ENCODE assay signal across 14 cellular contexts in the genomic region with DNA sequence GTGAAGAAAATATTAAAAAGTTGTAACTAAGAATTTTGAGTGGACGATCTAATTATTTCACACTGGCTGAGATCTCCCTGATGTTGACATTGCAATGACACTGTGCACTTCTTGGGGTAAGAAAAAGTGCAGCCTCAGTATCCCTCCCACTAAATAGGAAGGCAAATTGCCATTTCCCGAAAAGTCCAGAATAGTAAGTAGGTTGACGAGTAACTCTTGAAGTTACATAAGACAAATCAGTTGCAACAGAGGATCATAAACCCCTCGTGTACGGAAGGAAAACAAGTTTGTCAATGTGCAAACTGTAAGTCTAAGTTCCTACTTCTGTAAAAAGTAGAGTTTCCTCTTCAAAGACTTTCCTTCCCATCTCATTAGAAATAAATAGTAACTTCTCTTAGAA. TPM values are rescaled to one million over a fixed set of nuclear protein-coding genes. Genes with fewer than 3 reads are reported as not detected.
DNase-seq lines count a peak whose midpoint lies in the region; ATAC-seq and TF ChIP-seq lines count a peak whose summit lies in the region.
"Not testable (repeated sequence)": the region's sequence is repeated elsewhere in the genome, so short reads cannot be mapped to it uniquely, and the experiment has no call there.
"Had no signal": no experiment of that assay in that cellular context is flagged by ENCODE, and none has a peak within 500 bp of the region (broad histone marks: within the 10 kb centered on the region; RNA-seq: fewer than 3 reads in every experiment).

No MANE protein-coding gene starts in this region.

- ATAC-seq in heart left ventricle (peak in 3 of 4 donors; percentile 11 to 35 (median 28)), left lobe of liver (peak; percentile 42), lung (ENCODE audit: insufficient read depth, low FRiP score) (peak; percentile 16)

- not testable (repeated sequence) for H3K4me3 ChIP-seq in heart left ventricle, lung, spleen

- H3K4me1 ChIP-seq in heart left ventricle; lung (ENCODE audit: control insufficient read depth in 2 of 2, insufficient read depth in 2 of 2, low read length in 2 of 2); spleen: not testable (repeated sequence)

- not testable (repeated sequence) for TF ChIP-seq CTCF in heart left ventricle (IDR thresholded peaks at IDR 0.05); lung (IDR thresholded peaks at IDR 0.05; ENCODE audit: control extremely low read depth, extremely low read depth); spleen (IDR thresholded peaks at IDR 0.05 in 8 of 11, conservative IDR thresholded peaks at IDR 0.05 in 3 of 11)

- not testable (repeated sequence) for H3K9me3 ChIP-seq in heart left ventricle; lung (ENCODE audit: control insufficient read depth in 2 of 2, insufficient read depth in 1 of 2, low read length in 1 of 2); spleen

- not testable (repeated sequence) for TF ChIP-seq POLR2A in heart left ventricle (IDR thresholded peaks at IDR 0.05); spleen (IDR thresholded peaks at IDR 0.05)

- DNase-seq in CD1c-positive myeloid dendritic cell (ENCODE audit: extremely low spot score): peak; percentile 23
- DNase-seq in NOMO-1 treated with DMSO at 0.1 percent for 48 hours (lab: John Stamatoyannopoulos, UW; ENCODE audit: unreplicated experiment): peak; percentile 7
- DNase-seq in epithelial cell of prostate (ENCODE audit: low read depth, low spot score); heart left ventricle; left lobe of liver (ENCODE audit: low spot score); lung (ENCODE audit: low spot score); spleen: not testable (repeated sequence)

- H3K27ac ChIP-seq in epithelial cell of prostate (peak overlapping the region; percentile 19), heart left ventricle (peak overlapping the region in 1 of 12 donors; percentile 83), spleen (peak overlapping the region in 7 of 8 donors; percentile 63 to 89 (median 76))
- not testable (repeated sequence) for H3K27ac ChIP-seq in lung (ENCODE audit: low read depth in 1 of 2, low read length in 1 of 2)

- not testable (repeated sequence) for H3K27me3 ChIP-seq in heart left ventricle; lung (ENCODE audit: control insufficient read depth, insufficient read depth); spleen (replicated peaks in 1 of 7)

- 66 to 84% (median 76%) methylated on average over 2 to 3 of the region's 5 CpGs for WGBS in heart left ventricle, 4 donors
- 26 to 45% methylated on average over 2 to 3 of the region's 5 CpGs for WGBS in lung, 2 donors
- 29 to 64% (median 43%) methylated on average over 1 to 3 of the region's 5 CpGs for WGBS in spleen, 5 donors

- intact Hi-C loops in heart left ventricle (cut with DNase I); spleen (cut with DNase I; ENCODE audit: low total_unique reads): not testable (repeated sequence)

- not testable (repeated sequence) for H3K36me3 ChIP-seq in heart left ventricle; lung (ENCODE audit: control insufficient read depth in 2 of 2, insufficient read depth in 2 of 2, low read length in 2 of 2); spleen

RNA-seq across cellular contexts. Expression of a gene that starts 21.8 kb away (rescaled TPM):
- total RNA-seq in heart left ventricle: not detected
- polyA plus RNA-seq in heart left ventricle: not detected
- total RNA-seq in left lobe of liver: not detected
- not detected for total RNA-seq in lung
- polyA plus RNA-seq in lung: not detected
- total RNA-seq in spleen: not detected
- not detected for polyA plus RNA-seq in spleen
- total RNA-seq: Calu3; CD4-positive, alpha-beta T cell; Daoy; GM12878; H4; HepG2; HFFc6 had no signal
- polyA plus RNA-seq: GM12878, HepG2 had no signal
